29 cellular contexts compared by ENCODE assay signal in genomic region chr4:77344784-77345183, GRCh38.
DNase-seq lines count a peak whose midpoint lies in the region; ATAC-seq and TF ChIP-seq lines count a peak whose summit lies in the region.
"Had no signal": no experiment of that assay in that cellular context is flagged by ENCODE, and none has a peak within 500 bp of the region (broad histone marks: within the 10 kb centered on the region; RNA-seq: fewer than 3 reads in every experiment).

No MANE protein-coding gene starts in this region.

- DNase-seq in islet precursor cell = peak; percentile 3
- no peak for DNase-seq in tibial nerve (ENCODE audit: low spot score in 2 of 2)
- no peak for DNase-seq in left lung
- DNase-seq in NCI-H1436 treated with DMSO at 0.1 percent for 48 hours (lab: John Stamatoyannopoulos, UW) = no peak
- DNase-seq: activated CD4-positive, CD25-positive, alpha-beta regulatory T cell treated with anti-CD3 and anti-CD28 coated beads, Interleukin-2, amount 50 U/mL, for 72 hours; activated CD8-positive, alpha-beta T cell treated with anti-CD3 and anti-CD28 coated beads for 36 hours; activated effector memory CD4-positive, alpha-beta T cell treated with Interleukin-2 at 50 U/mL for 16 hours; activated naive CD8-positive, alpha-beta T cell treated with anti-CD3 and anti-CD28 coated beads, Interleukin-2, amount 10 ng/mL, durations not matched to agents 7 days and 5 days; COR-L47; DMS79; effector CD8-positive, alpha-beta T cell; erythroblast; GF-D8; HCEC 1CT; NCI-H1048; NCI-H187; NCI-H526 treated with DMSO at 0.1 percent for 48 hours; ovary; right cardiac atrium; stimulated activated CD4-positive, alpha-beta T cell treated with anti-CD3 and anti-CD28 coated beads, Interleukin-4, amount 100 ng/mL, for 1 hour; T-helper 1 cell; testis had no signal

- H3K36me3 ChIP-seq in tibial nerve = no peaks in the 10 kb centered on the region
- no peaks in the 10 kb centered on the region for H3K36me3 ChIP-seq in left lung
- H3K36me3 ChIP-seq: ovary, vagina had no signal

- intact Hi-C loops in left lung (cut with DNase I) = no loop called here

- H3K27me3 ChIP-seq in tibial nerve (no peaks in the 10 kb centered on the region), left lung (no peaks in the 10 kb centered on the region)
- H3K27me3 ChIP-seq: ovary, testis, vagina had no signal

- TF ChIP-seq POLR2A in tibial nerve (IDR thresholded peaks at IDR 0.05) = no peak

- ATAC-seq in GM18508 (IDR thresholded peaks at IDR 0.05; ENCODE audit: insufficient read depth, unreplicated experiment) (peak; percentile 35), GM21381 (IDR thresholded peaks at IDR 0.05; ENCODE audit: unreplicated experiment) (peak; percentile 50), HG03521 (IDR thresholded peaks at IDR 0.05; ENCODE audit: unreplicated experiment) (peak; percentile 45), HG02970 (IDR thresholded peaks at IDR 0.05; ENCODE audit: low FRiP score, unreplicated experiment) (no peak), left lung (no peak)
- ATAC-seq: activated CD8-positive, alpha-beta T cell treated with anti-CD3 and anti-CD28 coated beads for 36 hours; natural killer cell treated with Interleukin-12 subunit alpha and Interleukin-12 subunit beta and Interleukin-15 and Interleukin-18, amount 100 ng/mL, for 72 hours; right cardiac atrium; stimulated activated memory B cell treated with anti-CD40 and anti-IgM and Interleukin-4, amounts not matched to agents 10 μg/mL and 1 μg/mL and 100 μg/mL, for 72 hours had no signal

- H3K4me3 ChIP-seq in tibial nerve (no peak overlapping the region), left lung (no peak overlapping the region)
- H3K4me3 ChIP-seq: ovary, testis, vagina had no signal

- TF ChIP-seq CTCF in tibial nerve (IDR thresholded peaks at IDR 0.05) (no peak), left lung (IDR thresholded peaks at IDR 0.05) (no peak)

- 0 to 81% methylated on average over 1 of the region's 1 CpG for WGBS in tibial nerve, 2 donors

- H3K9me3 ChIP-seq in tibial nerve = peaks cover 0 to 15% (median 3%) of the 10 kb centered on the region in 4 donors
- peaks cover 0 to 11% of the 10 kb centered on the region in 2 donors for H3K9me3 ChIP-seq in left lung
- H3K9me3 ChIP-seq: ovary, vagina had no signal

- no peak overlapping the region for H3K27ac ChIP-seq in tibial nerve
- H3K27ac ChIP-seq in left lung = no peak overlapping the region
- H3K27ac ChIP-seq: ovary, testis, vagina had no signal

- no peak for TF ChIP-seq EP300 in tibial nerve (IDR thresholded peaks at IDR 0.05)

- H3K4me1 ChIP-seq in tibial nerve = no peaks in the 10 kb centered on the region
- no peaks in the 10 kb centered on the region for H3K4me1 ChIP-seq in left lung
- H3K4me1 ChIP-seq: testis, vagina had no signal

Comparison
In these comparisons a context has a peak if more than half of its experiments do, and no peak if none do; other contexts are left out.
1. ATAC-seq: peak in GM18508 (single experiment), GM21381 (single experiment) and HG03521 (single experiment); none in HG02970 (single experiment) and left lung (single experiment).